27 cellular contexts compared by ENCODE assay signal in the genomic region with DNA sequence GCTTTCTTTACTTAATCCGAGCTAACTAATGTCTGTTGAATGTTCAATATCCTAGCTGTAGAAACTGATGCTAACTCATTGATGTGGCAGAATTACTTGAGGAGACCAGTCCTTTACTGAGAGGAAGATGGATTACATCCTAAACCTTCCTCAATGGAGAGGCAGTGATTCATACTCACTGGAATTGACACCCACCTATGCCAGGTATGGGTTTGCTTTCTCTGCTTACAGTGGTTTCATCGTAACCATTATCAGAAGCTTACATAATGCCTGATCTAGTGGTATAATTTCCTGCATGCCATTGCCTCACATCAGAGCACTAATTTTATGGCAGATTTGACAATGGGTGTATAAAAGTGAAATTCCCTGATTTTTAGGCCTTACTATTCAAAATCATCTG.
"Had no signal": no experiment of that assay in that cellular context is flagged by ENCODE, and none has a peak within 500 bp of the region (broad histone marks: within the 10 kb centered on the region; RNA-seq: fewer than 3 reads in every experiment).

No MANE protein-coding gene starts in this region.

- H3K27me3 ChIP-seq: hepatocyte, ovary, right atrium auricular region, right lobe of liver, tibial nerve, uterus had no signal

- H3K27ac ChIP-seq: hepatocyte, lower lobe of right lung, ovary, right atrium auricular region, right lobe of liver, tibial nerve, uterus had no signal

- H3K4me1 ChIP-seq: lower lobe of right lung, right atrium auricular region, tibial nerve, uterus had no signal

- H3K4me1 Mint-ChIP-seq: naive thymus-derived CD4-positive, alpha-beta T cell; stimulated activated memory B cell treated with anti-CD40 and anti-IgM and Interleukin-4, amounts not matched to agents 10 μg/mL and 1 μg/mL and 100 μg/mL, for 72 hours; stimulated activated naive CD8-positive, alpha-beta T cell treated with anti-CD3 and anti-CD28 coated beads, Interleukin-15, amount 100 ng/mL, for 72 hours had no signal

- H3K4me2 ChIP-seq: hepatocyte, smooth muscle cell had no signal

- H3K79me2 ChIP-seq: hepatocyte had no signal

- H3K36me3 Mint-ChIP-seq: naive thymus-derived CD4-positive, alpha-beta T cell; natural killer cell treated with Interleukin-12 subunit alpha and Interleukin-12 subunit beta and Interleukin-15 and Interleukin-18, amount 100 ng/mL, for 72 hours; stimulated activated memory B cell treated with anti-CD40 and anti-IgM and Interleukin-4, amounts not matched to agents 10 μg/mL and 1 μg/mL and 100 μg/mL, for 72 hours; type B pancreatic cell had no signal

- H3K36me3 ChIP-seq: lower lobe of right lung, ovary, right atrium auricular region, right lobe of liver, tibial nerve, uterus had no signal

- H3K9me3 ChIP-seq: lower lobe of right lung, mucosa of descending colon, ovary, right atrium auricular region, right lobe of liver, tibial nerve, uterus had no signal

- H3K27ac Mint-ChIP-seq: naive thymus-derived CD4-positive, alpha-beta T cell; natural killer cell treated with Interleukin-12 subunit alpha and Interleukin-12 subunit beta and Interleukin-15 and Interleukin-18, amount 100 ng/mL, for 72 hours; progenitor cell of endocrine pancreas; stimulated activated memory B cell treated with anti-CD40 and anti-IgM and Interleukin-4, amounts not matched to agents 10 μg/mL and 1 μg/mL and 100 μg/mL, for 72 hours; stimulated activated naive CD8-positive, alpha-beta T cell treated with anti-CD3 and anti-CD28 coated beads, Interleukin-15, amount 100 ng/mL, for 72 hours; type B pancreatic cell had no signal

- H3K4me3 ChIP-seq: hepatocyte, lower lobe of right lung, mucosa of descending colon, ovary, right atrium auricular region, right lobe of liver, smooth muscle cell, tibial nerve, uterus had no signal

- H3K27me3 Mint-ChIP-seq: naive thymus-derived CD4-positive, alpha-beta T cell; natural killer cell treated with Interleukin-12 subunit alpha and Interleukin-12 subunit beta and Interleukin-15 and Interleukin-18, amount 100 ng/mL, for 72 hours; progenitor cell of endocrine pancreas; stimulated activated memory B cell treated with anti-CD40 and anti-IgM and Interleukin-4, amounts not matched to agents 10 μg/mL and 1 μg/mL and 100 μg/mL, for 72 hours; stimulated activated naive CD8-positive, alpha-beta T cell treated with anti-CD3 and anti-CD28 coated beads, Interleukin-15, amount 100 ng/mL, for 72 hours; type B pancreatic cell had no signal

- H3K4me3 Mint-ChIP-seq: naive thymus-derived CD4-positive, alpha-beta T cell; natural killer cell treated with Interleukin-12 subunit alpha and Interleukin-12 subunit beta and Interleukin-15 and Interleukin-18, amount 100 ng/mL, for 72 hours; stimulated activated memory B cell treated with anti-CD40 and anti-IgM and Interleukin-4, amounts not matched to agents 10 μg/mL and 1 μg/mL and 100 μg/mL, for 72 hours; stimulated activated naive CD8-positive, alpha-beta T cell treated with anti-CD3 and anti-CD28 coated beads, Interleukin-15, amount 100 ng/mL, for 72 hours; type B pancreatic cell had no signal

- DNase-seq: islet precursor cell; kidney glomerular epithelial cell; left cardiac atrium; left ventricle myocardium superior; lower lobe of right lung; midbrain; mucosa of descending colon; naive thymus-derived CD4-positive, alpha-beta T cell; ovary; right lobe of liver; stimulated activated CD4-positive, alpha-beta T cell treated with anti-CD3 and anti-CD28 coated beads, Interleukin-1b, Interleukin-23, amount 100 ng/mL, for 48 hours; stimulated activated CD4-positive, alpha-beta T cell treated with anti-CD3 and anti-CD28 coated beads, Interleukin-2, amount 100 ng/mL, for 48 hours; stimulated activated CD4-positive, alpha-beta T cell treated with anti-CD3 and anti-CD28 coated beads, Interleukin-4, amount 100 ng/mL, for 4 hours; stimulated activated CD8-positive, alpha-beta memory T cell treated with anti-CD3 and anti-CD28 coated beads, Interleukin-4, amount 100 ng/mL, for 48 hours; stimulated activated naive CD4-positive, alpha-beta T cell treated with Interleukin-2 at 50 U/mL for 16 hours; stimulated activated naive CD8-positive, alpha-beta T cell treated with anti-CD3 and anti-CD28 coated beads, Interleukin-15, amount 100 ng/mL, for 72 hours; substantia nigra; uterus had no signal

- ATAC-seq: left cardiac atrium; left lobe of liver; left ventricle myocardium superior; lower lobe of right lung; mucosa of descending colon; naive thymus-derived CD4-positive, alpha-beta T cell; natural killer cell treated with Interleukin-12 subunit alpha and Interleukin-12 subunit beta and Interleukin-15 and Interleukin-18, amount 100 ng/mL, for 72 hours; right lobe of liver; stimulated activated memory B cell treated with anti-CD40 and anti-IgM and Interleukin-4, amounts not matched to agents 10 μg/mL and 1 μg/mL and 100 μg/mL, for 72 hours; stimulated activated naive CD8-positive, alpha-beta T cell treated with anti-CD3 and anti-CD28 coated beads, Interleukin-15, amount 100 ng/mL, for 72 hours had no signal
